Comparison of ENCODE assay signal across 11 cellular contexts in genomic region chr11:60657880-60658279, GRCh38. TPM values are rescaled to one million over a fixed set of nuclear protein-coding genes. Genes with fewer than 3 reads are reported as not detected.
A peak's percentile ranks its signal among the peaks of the same experiment; 100 is the strongest.
DNase-seq lines count a peak whose midpoint lies in the region; ATAC-seq and TF ChIP-seq lines count a peak whose summit lies in the region.
"Had no signal": no experiment of that assay in that cellular context is flagged by ENCODE, and none has a peak within 500 bp of the region (broad histone marks: within the 10 kb centered on the region; RNA-seq: fewer than 3 reads in every experiment).

No MANE protein-coding gene starts in this region.

- CTCF ChIA-PET in activated CD4-positive, alpha-beta memory T cell treated with anti-CD3 and anti-CD28 coated beads for 36 hours (lab: Charles Lee) = interaction anchor here (0.8 to 1.1 kb wide), 2 partner anchors 10 kb away, joined by 3 read pairs; no protein-coding TSS in a partner anchor

- 80 to 91% methylated on average over 4 of the region's 4 CpGs for WGBS in lung, 2 donors

- peak overlapping the region in 1 of 2 donors; percentile 84 for H3K27ac ChIP-seq in lung (ENCODE audit: low read depth in 1 of 2, low read length in 1 of 2)
- H3K27ac ChIP-seq: BLaER1 had no signal

- H3K9me3 Mint-ChIP-seq in stimulated activated naive B cell treated with anti-CD40 and anti-IgM and Interleukin-4, amounts not matched to agents 10 μg/mL and 1 μg/mL and 100 μg/mL, for 72 hours = no peaks in the 10 kb centered on the region
- no peaks in the 10 kb centered on the region for H3K9me3 Mint-ChIP-seq in activated CD4-positive, alpha-beta memory T cell treated with anti-CD3 and anti-CD28 coated beads for 36 hours

- no peaks in the 10 kb centered on the region for H3K4me1 ChIP-seq in lung (ENCODE audit: control insufficient read depth in 2 of 2, insufficient read depth in 2 of 2, low read length in 2 of 2)
- H3K4me1 ChIP-seq: BLaER1 had no signal

- POLR2A ChIA-PET in activated CD4-positive, alpha-beta memory T cell treated with anti-CD3 and anti-CD28 coated beads for 36 hours (lab: Charles Lee) = no interaction called here

- H3K27ac Mint-ChIP-seq in stimulated activated naive B cell treated with anti-CD40 and anti-IgM and Interleukin-4, amounts not matched to agents 10 μg/mL and 1 μg/mL and 100 μg/mL, for 72 hours = no peak overlapping the region
- H3K27ac Mint-ChIP-seq in activated CD4-positive, alpha-beta memory T cell treated with anti-CD3 and anti-CD28 coated beads for 36 hours = no peak overlapping the region

- H3K36me3 Mint-ChIP-seq in stimulated activated naive B cell treated with anti-CD40 and anti-IgM and Interleukin-4, amounts not matched to agents 10 μg/mL and 1 μg/mL and 100 μg/mL, for 72 hours = no peaks in the 10 kb centered on the region
- no peaks in the 10 kb centered on the region for H3K36me3 Mint-ChIP-seq in activated CD4-positive, alpha-beta memory T cell treated with anti-CD3 and anti-CD28 coated beads for 36 hours

- no peaks in the 10 kb centered on the region for H3K4me1 Mint-ChIP-seq in stimulated activated naive B cell treated with anti-CD40 and anti-IgM and Interleukin-4, amounts not matched to agents 10 μg/mL and 1 μg/mL and 100 μg/mL, for 72 hours
- no peaks in the 10 kb centered on the region for H3K4me1 Mint-ChIP-seq in activated CD4-positive, alpha-beta memory T cell treated with anti-CD3 and anti-CD28 coated beads for 36 hours (ENCODE audit: low read depth)

- intact Hi-C loops in activated CD4-positive, alpha-beta memory T cell treated with anti-CD3 and anti-CD28 coated beads for 36 hours (cut with micrococcal nuclease) = no loop called here

- TF ChIP-seq CTCF in lung (IDR thresholded peaks at IDR 0.05; ENCODE audit: control extremely low read depth, extremely low read depth) = no peak

- no peak overlapping the region for H3K4me3 ChIP-seq in lung
- H3K4me3 ChIP-seq: BLaER1 had no signal

- H3K27me3 ChIP-seq in lung (ENCODE audit: control insufficient read depth, insufficient read depth) = no peaks in the 10 kb centered on the region
- H3K27me3 ChIP-seq: BLaER1 had no signal

- peak; percentile 65 for ATAC-seq in lung (ENCODE audit: insufficient read depth, low FRiP score)
- ATAC-seq in stimulated activated naive B cell treated with anti-CD40 and anti-IgM and Interleukin-4, amounts not matched to agents 10 μg/mL and 1 μg/mL and 100 μg/mL, for 72 hours (replicated peaks) = no peak

- no peaks in the 10 kb centered on the region for H3K36me3 ChIP-seq in lung (ENCODE audit: control insufficient read depth in 2 of 2, insufficient read depth in 2 of 2, low read length in 2 of 2)
- H3K36me3 ChIP-seq: BLaER1 had no signal

- no peaks in the 10 kb centered on the region for H3K9me3 ChIP-seq in lung (ENCODE audit: control insufficient read depth in 2 of 2, insufficient read depth in 1 of 2, low read length in 1 of 2)
- H3K9me3 ChIP-seq: BLaER1 had no signal

- H3K4me3 Mint-ChIP-seq in stimulated activated naive B cell treated with anti-CD40 and anti-IgM and Interleukin-4, amounts not matched to agents 10 μg/mL and 1 μg/mL and 100 μg/mL, for 72 hours = no peak overlapping the region
- no peak overlapping the region for H3K4me3 Mint-ChIP-seq in activated CD4-positive, alpha-beta memory T cell treated with anti-CD3 and anti-CD28 coated beads for 36 hours

- peaks cover 10 to 22% of the 10 kb centered on the region in 2 donors for H3K27me3 Mint-ChIP-seq in stimulated activated naive B cell treated with anti-CD40 and anti-IgM and Interleukin-4, amounts not matched to agents 10 μg/mL and 1 μg/mL and 100 μg/mL, for 72 hours
- peaks cover 12% of the 10 kb centered on the region for H3K27me3 Mint-ChIP-seq in activated CD4-positive, alpha-beta memory T cell treated with anti-CD3 and anti-CD28 coated beads for 36 hours

- peak; percentile 2 for DNase-seq in Daoy (ENCODE audit: low read depth)
- DNase-seq in NCI-H1105 (lab: John Stamatoyannopoulos, UW) = peak; percentile 22
- peak; percentile 40 for DNase-seq in OCI-M1 (lab: John Stamatoyannopoulos, UW)
- DNase-seq in lung (ENCODE audit: low spot score) = peak; percentile 42
- DNase-seq in stimulated activated naive B cell treated with anti-CD40 and anti-IgM and Interleukin-4, amounts not matched to agents 10 μg/mL and 1 μg/mL and 100 μg/mL, for 72 hours = no peak
- DNase-seq in inferior parietal cortex (ENCODE audit: extremely low spot score) = no peak
- DNase-seq in ecto neural progenitor cell (ENCODE audit: low spot score) = no peak
- no peak for DNase-seq in activated CD4-positive, alpha-beta memory T cell treated with anti-CD3 and anti-CD28 coated beads for 36 hours
- DNase-seq: activated CD4-positive, CD25-positive, alpha-beta regulatory T cell treated with anti-CD3 and anti-CD28 coated beads, Interleukin-2, amount 50 U/mL, for 72 hours; activated effector memory CD4-positive, alpha-beta T cell treated with anti-CD3 and anti-CD28 coated beads, Interleukin-2, amount 50 U/mL, for 16 hours had no signal

RNA-seq across cellular contexts. Expression of gene MS4A8, which starts 41.5 kb away (rescaled TPM):
- total RNA-seq in Daoy (2014; rRNA removed; shearing (Covaris generic)) = not detected in 2 replicates
- total RNA-seq in lung = 10 to 100 TPM; 34.1 to 45.9 TPM
- polyA plus RNA-seq in lung = 10 to 100 TPM; 11.4 to 26.5 TPM
- total RNA-seq in activated CD4-positive, alpha-beta memory T cell treated with anti-CD3 and anti-CD28 coated beads for 36 hours = not detected

Comparison
In these comparisons a context has a peak if more than half of its experiments do, and no peak if none do; other contexts are left out.
1. DNase-seq: peak in Daoy (single experiment), NCI-H1105 (single experiment), OCI-M1 (single experiment) and lung (single experiment); none in stimulated activated naive B cell treated with anti-CD40 and anti-IgM and Interleukin-4, amounts not matched to agents 10 μg/mL and 1 μg/mL and 100 μg/mL, for 72 hours (single experiment), inferior parietal cortex (single experiment), ecto neural progenitor cell (single experiment) and activated CD4-positive, alpha-beta memory T cell treated with anti-CD3 and anti-CD28 coated beads for 36 hours (single experiment).
2. RNA of gene MS4A8, which starts 41.5 kb away (total RNA-seq): 34.1 to 45.9 TPM in lung; not detected in Daoy and not detected in activated CD4-positive, alpha-beta memory T cell treated with anti-CD3 and anti-CD28 coated beads for 36 hours; every median in the first group is over 10 times any median in the second.